In the genomic region with DNA sequence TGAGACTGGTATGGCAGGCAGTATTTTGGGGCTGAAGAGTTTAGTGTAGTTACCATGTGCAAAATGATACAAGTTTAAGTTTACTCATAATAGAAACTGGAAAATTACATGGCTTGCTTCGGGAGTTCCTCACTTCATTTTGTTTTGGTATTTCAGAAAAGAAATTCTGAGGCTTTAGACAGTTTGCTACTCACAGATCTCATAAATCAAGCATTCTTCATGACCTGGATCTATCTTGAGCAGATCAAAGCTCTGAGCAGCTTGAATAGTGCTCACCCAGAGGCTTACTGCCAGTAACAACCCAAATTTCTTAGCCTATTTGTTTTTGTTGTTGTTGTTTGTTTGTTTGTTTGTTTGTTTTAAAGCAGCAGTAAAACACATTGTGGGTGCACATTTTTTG, we compare ENCODE assay signal across 22 cellular contexts. TPM values are rescaled to one million over a fixed set of nuclear protein-coding genes. Genes with fewer than 3 reads are reported as not detected.
A peak's percentile ranks its signal among the peaks of the same experiment; 100 is the strongest.
DNase-seq lines count a peak whose midpoint lies in the region; ATAC-seq and TF ChIP-seq lines count a peak whose summit lies in the region.
"Had no signal": no experiment of that assay in that cellular context is flagged by ENCODE, and none has a peak within 500 bp of the region (broad histone marks: within the 10 kb centered on the region; RNA-seq: fewer than 3 reads in every experiment).

No MANE protein-coding gene starts in this region.

- DNase-seq in H9 (no peak), WTC11 (ENCODE audit: low spot score) (no peak), mesothelial cell of epicardium (ENCODE audit: low spot score in 2 of 2, unreplicated experiment in 2 of 2) (no peak), occipital lobe (lab: John Stamatoyannopoulos, UW) (no peak), GM19238 (ENCODE audit: insufficient read length, low spot score) (no peak), COR-L47 (lab: John Stamatoyannopoulos, UW) (no peak)
- no peak for DNase-seq in activated CD8-positive, alpha-beta T cell treated with anti-CD3 and anti-CD28 coated beads, Interleukin-2, amount 10 ng/mL, durations not matched to agents 7 days and 5 days
- DNase-seq: BE2C; DMS153; DND-41; KG1; MG63; NCI-H1105 treated with DMSO at 0.1 percent for 48 hours; NCI-H146; NCI-H1930; NCI-H446; NCI-H524 treated with DMSO at 0.1 percent for 48 hours; NK-92 treated with Interleukin-12 subunit alpha and Interleukin-12 subunit beta, amount 100 ng/mL, for 24 hours; Right ventricle myocardium superior; RPMI8226; T-cell had no signal

- no peak overlapping the region for H3K4ac ChIP-seq in H9 (ENCODE audit: low read depth, low read length)

- H3K27ac ChIP-seq in H9 (ENCODE audit: insufficient read length, low read depth, low read length), result no peak overlapping the region
- H3K27ac ChIP-seq: SJSA1 had no signal

- H3K27ac Mint-ChIP-seq in H9, result peak overlapping the region; percentile 40 to 62 (median 42); a peak in 5 of 7 replicates
- 0 out of 2 replicates have a peak overlapping the region, but pooled peaks have one; percentile 44 for H3K27ac Mint-ChIP-seq in WTC11
- peak overlapping the region; percentile 52 for H3K27ac Mint-ChIP-seq in mesothelial cell of epicardium
- H3K27ac Mint-ChIP-seq in activated CD8-positive, alpha-beta T cell treated with anti-CD3 and anti-CD28 coated beads, Interleukin-2, amount 10 ng/mL, durations not matched to agents 7 days and 5 days, result no peak overlapping the region
- H3K27ac Mint-ChIP-seq: T-cell had no signal

- H3K4me2 ChIP-seq in H9 (ENCODE audit: insufficient read depth, insufficient read length, low read length), result no peak overlapping the region

- POLR2A ChIA-PET in WTC11 (lab: Charles Lee), result interaction anchor here (0.6 kb wide), 1 partner anchor 31 kb away, joined by 3 read pairs; no protein-coding TSS in a partner anchor
- POLR2A ChIA-PET in activated CD8-positive, alpha-beta T cell treated with anti-CD3 and anti-CD28 coated beads, Interleukin-2, amount 10 ng/mL, durations not matched to agents 7 days and 5 days (lab: Charles Lee), result no interaction called here

- H2AFZ ChIP-seq in H9 (ENCODE audit: low read length), result no peak overlapping the region

- WGBS in H9 (ENCODE audit: extremely low coverage, insufficient read length, low lambda C conversion rate), result no CpG with 5 or more reads among the region's 1 CpG

- no peak overlapping the region for H2BK20ac ChIP-seq in H9 (ENCODE audit: low read depth, low read length, poor library complexity, severe bottlenecking)

- no peak overlapping the region for H3K56ac ChIP-seq in H9 (ENCODE audit: insufficient read length, low read depth, low read length)

- H2BK12ac ChIP-seq in H9 (ENCODE audit: insufficient read length, low read depth, low read length), result no peak overlapping the region

- H3K23me2 ChIP-seq in H9 (ENCODE audit: insufficient read length, low read depth, low read length, poor library complexity, severe bottlenecking), result no peaks in the 10 kb centered on the region

- peaks cover 46 to 49% of the 10 kb centered on the region in 2 experiments for H3K4me1 Mint-ChIP-seq in H9
- H3K4me1 Mint-ChIP-seq in WTC11, result peaks cover 54% of the 10 kb centered on the region
- H3K4me1 Mint-ChIP-seq in mesothelial cell of epicardium, result peaks cover 31% of the 10 kb centered on the region
- H3K4me1 Mint-ChIP-seq in activated CD8-positive, alpha-beta T cell treated with anti-CD3 and anti-CD28 coated beads, Interleukin-2, amount 10 ng/mL, durations not matched to agents 7 days and 5 days (ENCODE audit: low read depth), result peaks cover 16% of the 10 kb centered on the region

- no peak for TF ChIP-seq CTCF in H9 (conservative IDR thresholded peaks at IDR 0.05)
- no peak for TF ChIP-seq CTCF in WTC11 (IDR thresholded peaks at IDR 0.05)
- TF ChIP-seq CTCF in mesothelial cell of epicardium (IDR thresholded peaks at IDR 0.05; ENCODE audit: unreplicated experiment), result no peak

- CTCF ChIA-PET in WTC11 (lab: Charles Lee), result interaction anchor here (0.6 kb wide), 1 partner anchor 40 kb away, joined by 3 read pairs; no protein-coding TSS in a partner anchor
- CTCF ChIA-PET in activated CD8-positive, alpha-beta T cell treated with anti-CD3 and anti-CD28 coated beads, Interleukin-2, amount 10 ng/mL, durations not matched to agents 7 days and 5 days (lab: Charles Lee), result no interaction called here

- no peak overlapping the region for H4K91ac ChIP-seq in H9 (ENCODE audit: insufficient read length, low read depth, low read length)

- H3K36me3 Mint-ChIP-seq in H9 (ENCODE audit: insufficient read depth in 1 of 3, low read depth in 3 of 3) (peaks cover 0 to 19% (median 17%) of the 10 kb centered on the region in 3 experiments; a peak in 5 of 7 replicates), WTC11 (peaks cover 10% of the 10 kb centered on the region), mesothelial cell of epicardium (peaks cover 3% of the 10 kb centered on the region)
- peaks cover 5% of the 10 kb centered on the region for H3K36me3 Mint-ChIP-seq in activated CD8-positive, alpha-beta T cell treated with anti-CD3 and anti-CD28 coated beads, Interleukin-2, amount 10 ng/mL, durations not matched to agents 7 days and 5 days (ENCODE audit: low read depth)

- no peaks in the 10 kb centered on the region for H3K79me1 ChIP-seq in H9 (ENCODE audit: insufficient read depth, low read depth, low read length, poor library complexity, severe bottlenecking)

- no peak overlapping the region for H3T11ph ChIP-seq in H9 (ENCODE audit: low read length)

- peaks cover 9 to 20% of the 10 kb centered on the region in 2 experiments; a peak in 4 of 5 replicates for H3K9me3 Mint-ChIP-seq in H9
- H3K9me3 Mint-ChIP-seq in WTC11, result peaks cover 11% of the 10 kb centered on the region
- H3K9me3 Mint-ChIP-seq in mesothelial cell of epicardium, result no peaks in the 10 kb centered on the region
- H3K9me3 Mint-ChIP-seq in activated CD8-positive, alpha-beta T cell treated with anti-CD3 and anti-CD28 coated beads, Interleukin-2, amount 10 ng/mL, durations not matched to agents 7 days and 5 days (ENCODE audit: insufficient read depth), result no peaks in the 10 kb centered on the region
- H3K9me3 Mint-ChIP-seq: T-cell had no signal

- H2BK5ac ChIP-seq in H9 (ENCODE audit: insufficient read length, low read length), result no peak overlapping the region

- H3K27me3 Mint-ChIP-seq in H9 (ENCODE audit: low read depth), result no peaks in the 10 kb centered on the region
- no peaks in the 10 kb centered on the region for H3K27me3 Mint-ChIP-seq in WTC11 (ENCODE audit: low read depth)
- no peaks in the 10 kb centered on the region for H3K27me3 Mint-ChIP-seq in mesothelial cell of epicardium (ENCODE audit: low read depth)
- no peaks in the 10 kb centered on the region for H3K27me3 Mint-ChIP-seq in activated CD8-positive, alpha-beta T cell treated with anti-CD3 and anti-CD28 coated beads, Interleukin-2, amount 10 ng/mL, durations not matched to agents 7 days and 5 days (ENCODE audit: low read depth)
- H3K27me3 Mint-ChIP-seq: T-cell had no signal

- no peak overlapping the region for H4K8ac ChIP-seq in H9 (replicated peaks; ENCODE audit: insufficient read length, low read depth, low read length)

- H3K9ac ChIP-seq in H9 (ENCODE audit: extremely low read depth, insufficient read length, low read length), result no peak overlapping the region

- H3K23ac ChIP-seq in H9 (ENCODE audit: insufficient read length, low read depth, low read length), result no peak overlapping the region

- no peaks in the 10 kb centered on the region for H3K27me3 ChIP-seq in H9 (ENCODE audit: insufficient read depth, low read length)
- H3K27me3 ChIP-seq: BE2C, MG63, SJSA1 had no signal

- no peak overlapping the region for H3K18ac ChIP-seq in H9 (ENCODE audit: insufficient read length, low read depth, low read length)

- peaks cover 2% of the 10 kb centered on the region; the same call in 1 of the 2 replicates for H3K79me2 ChIP-seq in H9 (ENCODE audit: insufficient read depth, low read length)

- H3K4me3 Mint-ChIP-seq in H9, result no peak overlapping the region
- H3K4me3 Mint-ChIP-seq in WTC11, result no peak overlapping the region
- H3K4me3 Mint-ChIP-seq in mesothelial cell of epicardium, result no peak overlapping the region
- H3K4me3 Mint-ChIP-seq in activated CD8-positive, alpha-beta T cell treated with anti-CD3 and anti-CD28 coated beads, Interleukin-2, amount 10 ng/mL, durations not matched to agents 7 days and 5 days, result no peak overlapping the region
- H3K4me3 Mint-ChIP-seq: T-cell had no signal

- H4K5ac ChIP-seq in H9 (ENCODE audit: insufficient read length, low read depth, low read length), result no peak overlapping the region

- H2BK15ac ChIP-seq in H9 (ENCODE audit: low read depth, low read length), result no peak overlapping the region

- H4K20me1 ChIP-seq in H9 (ENCODE audit: control insufficient read depth, insufficient read depth, insufficient read length), result no peaks in the 10 kb centered on the region

- no peak overlapping the region for H2AK5ac ChIP-seq in H9 (ENCODE audit: insufficient read length, low read length)

- no peak overlapping the region for H3K14ac ChIP-seq in H9 (ENCODE audit: insufficient read depth, low read length)

- H2BK120ac ChIP-seq in H9 (ENCODE audit: low read depth, low read length, poor library complexity, severe bottlenecking), result no peak overlapping the region

- ATAC-seq in WTC11, result no peak
- ATAC-seq in activated CD8-positive, alpha-beta T cell treated with anti-CD3 and anti-CD28 coated beads, Interleukin-2, amount 10 ng/mL, durations not matched to agents 7 days and 5 days, result no peak
- ATAC-seq: T-cell had no signal

- no peaks in the 10 kb centered on the region; the same call in 1 of the 2 replicates for H3K4me1 ChIP-seq in H9 (ENCODE audit: insufficient read depth, low read length)
- H3K4me1 ChIP-seq: BE2C, SJSA1 had no signal

- no peaks in the 10 kb centered on the region for H3K9me3 ChIP-seq in H9 (ENCODE audit: control insufficient read depth, low read depth, low read length)
- H3K9me3 ChIP-seq: BE2C, MG63, SJSA1 had no signal

TF ChIP-seq in WTC11, 78 proteins besides CTCF, POLR2A, EP300 and RAD21 (continues in another document):
- TF ChIP-seq CREB1 (CRISPR knock-in tag; IDR thresholded peaks at IDR 0.05), result no peak
- no peak for TF ChIP-seq FOXK1 (CRISPR knock-in tag; IDR thresholded peaks at IDR 0.05)

RNA-seq across cellular contexts. Expression of gene KIAA1958, which starts 56.3 kb away (rescaled TPM):
- total RNA-seq in H9 (2021) (32.9 and 34.0 TPM in 2 replicates), WTC11 (2021) (41.0 to 43.6 TPM (median 42.7 TPM) in 3 replicates), mesothelial cell of epicardium (26.9 to 28.3 TPM (median 26.9 TPM) in 3 replicates), occipital lobe (8.6 TPM)
- 10 to 100 TPM; 11.1 to 11.5 TPM for total RNA-seq in activated CD8-positive, alpha-beta T cell treated with anti-CD3 and anti-CD28 coated beads, Interleukin-2, amount 10 ng/mL, durations not matched to agents 7 days and 5 days
